Comparison of ENCODE assay signal across 1 cellular context in genomic region chr16:28554634-28555423, GRCh38.
TF ChIP-seq lines count a peak whose summit lies in the region.

No MANE protein-coding gene starts in this region.

TF ChIP-seq in H1, 55 proteins besides CTCF, POLR2A, EP300 and RAD21:
- no peak for TF ChIP-seq SIX5 (IDR thresholded peaks at IDR 0.05; ENCODE audit: low read depth, low read length)
- TF ChIP-seq KDM4A (IDR thresholded peaks at IDR 0.05; ENCODE audit: low read depth, low read length, severe bottlenecking), result no peak
- no peak for TF ChIP-seq KDM1A (IDR thresholded peaks at IDR 0.05; ENCODE audit: borderline replicate concordance, low read length)
- no peak for TF ChIP-seq TAF1 (IDR thresholded peaks at IDR 0.05; ENCODE audit: low read depth, low read length)
- TF ChIP-seq YY1 (IDR thresholded peaks at IDR 0.05; ENCODE audit: low read depth, low read length), result no peak
- TF ChIP-seq RFX5 (IDR thresholded peaks at IDR 0.05; ENCODE audit: borderline replicate concordance, low read depth, low read length), result no peak
- no peak for TF ChIP-seq E2F6 (IDR thresholded peaks at IDR 0.05)
- no peak for TF ChIP-seq SAP30 (IDR thresholded peaks at IDR 0.05; ENCODE audit: insufficient read depth, insufficient replicate concordance, low read length)
- no peak for TF ChIP-seq CHD7 (IDR thresholded peaks at IDR 0.05; ENCODE audit: insufficient replicate concordance, low read length)
- TF ChIP-seq EZH2 (IDR thresholded peaks at IDR 0.05; ENCODE audit: low read depth, low read length, severe bottlenecking), result no peak
- TF ChIP-seq, protein P1, sequence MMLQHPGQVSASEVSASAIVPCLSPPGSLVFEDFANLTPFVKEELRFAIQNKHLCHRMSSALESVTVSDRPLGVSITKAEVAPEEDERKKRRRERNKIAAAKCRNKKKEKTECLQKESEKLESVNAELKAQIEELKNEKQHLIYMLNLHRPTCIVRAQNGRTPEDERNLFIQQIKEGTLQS (IDR thresholded peaks at IDR 0.05; ENCODE audit: insufficient read depth, low read depth, low read length), result no peak
- TF ChIP-seq GABPA (IDR thresholded peaks at IDR 0.05; ENCODE audit: borderline replicate concordance, insufficient read depth, low read length), result no peak
- no peak for TF ChIP-seq MAFK (IDR thresholded peaks at IDR 0.05; ENCODE audit: low read depth, low read length)
- no peak for TF ChIP-seq NANOG (IDR thresholded peaks at IDR 0.05; ENCODE audit: insufficient read depth, low read depth, low read length, poor library complexity, severe bottlenecking)
- TF ChIP-seq POLR2AphosphoS5 (IDR thresholded peaks at IDR 0.05; ENCODE audit: low read depth, low read length), result no peak
- TF ChIP-seq RXRA (IDR thresholded peaks at IDR 0.05; ENCODE audit: insufficient read depth, low read depth, low read length), result no peak
- TF ChIP-seq TEAD4 (IDR thresholded peaks at IDR 0.05; ENCODE audit: low read depth, low read length), result no peak
- TF ChIP-seq NRF1 (IDR thresholded peaks at IDR 0.05; ENCODE audit: low read depth, low read length), result no peak
- TF ChIP-seq USF2 (IDR thresholded peaks at IDR 0.05; ENCODE audit: low read length), result no peak
- TF ChIP-seq HDAC2 (IDR thresholded peaks at IDR 0.05; ENCODE audit: borderline replicate concordance in 1 of 2, low read depth in 2 of 2, low read length in 2 of 2), result no peak
